ENCODE assay signal across 8 cellular contexts in genomic region chr20:63009988-63010769, GRCh38.
DNase-seq lines count a peak whose midpoint lies in the region; ATAC-seq lines count a peak whose summit lies in the region.

No MANE protein-coding gene starts in this region.

- peaks cover 4% of the 10 kb centered on the region for H3K36me3 Mint-ChIP-seq in activated naive CD4-positive, alpha-beta T cell treated with anti-CD3 and anti-CD28 coated beads, Interleukin-2, amount 50 U/mL, for 24 hours

- H3K27ac Mint-ChIP-seq in activated naive CD4-positive, alpha-beta T cell treated with anti-CD3 and anti-CD28 coated beads, Interleukin-2, amount 50 U/mL, for 24 hours, result peak overlapping the region; percentile 52

- ATAC-seq in HG03097 (IDR thresholded peaks at IDR 0.05; ENCODE audit: low FRiP score, unreplicated experiment), result peak; percentile 58

- peaks cover 6% of the 10 kb centered on the region for H3K9me3 Mint-ChIP-seq in activated naive CD4-positive, alpha-beta T cell treated with anti-CD3 and anti-CD28 coated beads, Interleukin-2, amount 50 U/mL, for 24 hours

- peaks cover 22% of the 10 kb centered on the region for H3K4me1 Mint-ChIP-seq in activated naive CD4-positive, alpha-beta T cell treated with anti-CD3 and anti-CD28 coated beads, Interleukin-2, amount 50 U/mL, for 24 hours

- peaks cover 11% of the 10 kb centered on the region for H3K27me3 Mint-ChIP-seq in activated naive CD4-positive, alpha-beta T cell treated with anti-CD3 and anti-CD28 coated beads, Interleukin-2, amount 50 U/mL, for 24 hours

- DNase-seq in DMS53 (lab: John Stamatoyannopoulos, UW), result peak; percentile 44
- DNase-seq in DMS53 treated with DMSO at 0.1 percent for 48 hours (lab: John Stamatoyannopoulos, UW; ENCODE audit: unreplicated experiment), result no peak
- DNase-seq in RPMI8226, result peak; percentile 94
- DNase-seq in stimulated activated CD4-positive, alpha-beta T cell treated with anti-CD3 and anti-CD28 coated beads, Interleukin-12 subunit alpha, Interleukin-12 subunit beta, amount 100 ng/mL, for 4 hours, result peak; percentile 45
- no peak for DNase-seq in superior temporal gyrus (ENCODE audit: extremely low spot score)
- no peak for DNase-seq in NCI-H82 (lab: John Stamatoyannopoulos, UW)

- peak overlapping the region; percentile 88 for H3K4me3 Mint-ChIP-seq in activated naive CD4-positive, alpha-beta T cell treated with anti-CD3 and anti-CD28 coated beads, Interleukin-2, amount 50 U/mL, for 24 hours

Comparison
In these comparisons a context has a peak if more than half of its experiments do, and no peak if none do; other contexts are left out.
1. DNase-seq: peak in DMS53 (single experiment), RPMI8226 (single experiment) and stimulated activated CD4-positive, alpha-beta T cell treated with anti-CD3 and anti-CD28 coated beads, Interleukin-12 subunit alpha, Interleukin-12 subunit beta, amount 100 ng/mL, for 4 hours (single experiment); none in DMS53 treated with DMSO at 0.1 percent for 48 hours (single experiment), superior temporal gyrus (single experiment) and NCI-H82 (single experiment).